8 cellular contexts compared by ENCODE assay signal in genomic region chr2:12720181-12720580, GRCh38. TPM values are rescaled to one million over a fixed set of nuclear protein-coding genes. Genes with fewer than 3 reads are reported as not detected.
DNase-seq lines count a peak whose midpoint lies in the region; ATAC-seq, FAIRE-seq and TF ChIP-seq lines count a peak whose summit lies in the region.

No MANE protein-coding gene starts in this region.

- TF ChIP-seq CTCF in kidney (IDR thresholded peaks at IDR 0.05; ENCODE audit: borderline replicate concordance, extremely low read depth, insufficient read depth) (no peak), tibial artery (IDR thresholded peaks at IDR 0.05) (no peak)

- CTCF ChIA-PET in activated CD8-positive, alpha-beta memory T cell treated with anti-CD3 and anti-CD28 coated beads, Interleukin-2, amount 10 ng/mL, durations not matched to agents 7 days and 5 days (lab: Charles Lee), result interaction anchor here (1.3 to 3.1 kb wide), 4 partner anchors 9 to 287 kb away, joined by 3 to 20 read pairs (median 12); no protein-coding TSS in a partner anchor

- peaks cover 55% of the 10 kb centered on the region for H3K4me1 Mint-ChIP-seq in activated CD8-positive, alpha-beta memory T cell treated with anti-CD3 and anti-CD28 coated beads, Interleukin-2, amount 10 ng/mL, durations not matched to agents 7 days and 5 days
- H3K4me1 Mint-ChIP-seq in activated T-helper 17 cell treated with anti-CD3 and anti-CD28 coated beads, Interleukin-2, amount 50 U/mL, for 72 hours, result peaks cover 68% of the 10 kb centered on the region

- H3K27ac ChIP-seq in kidney (ENCODE audit: low read depth in 2 of 2, low read length in 2 of 2) (peak overlapping the region; percentile 91 to 97), tibial artery (peak overlapping the region in 1 of 2 donors; percentile 9), caudate nucleus (ENCODE audit: low read depth, low read length) (no peak overlapping the region)

- DNase-seq in activated CD8-positive, alpha-beta memory T cell treated with anti-CD3 and anti-CD28 coated beads, Interleukin-2, amount 10 ng/mL, durations not matched to agents 7 days and 5 days, result peak; percentile 31
- DNase-seq in activated CD8-positive, alpha-beta memory T cell treated with anti-CD3 and anti-CD28 coated beads, Interleukin-2, amount 50 U/mL, for 48 hours, result no peak
- DNase-seq in kidney (no peak), tibial artery (no peak), caudate nucleus (lab: John Stamatoyannopoulos, UW) (no peak), NCI-H345 (lab: John Stamatoyannopoulos, UW) (no peak)

- H3K4me1 ChIP-seq in kidney (ENCODE audit: control insufficient read depth in 1 of 2, insufficient read depth in 1 of 2, low read depth in 1 of 2, low read length in 2 of 2) (peaks cover 17 to 24% of the 10 kb centered on the region in 2 donors), tibial artery (peaks cover 0 to 55% (median 29%) of the 10 kb centered on the region in 4 donors)

- intact Hi-C loops in kidney (cut with DNase I) (no loop called here), tibial artery (cut with DNase I; ENCODE audit: low total_unique reads) (loop anchor here (5.0 to 10.0 kb wide), 2 partner anchors 85 to 287 kb away; no protein-coding TSS in a partner anchor)

- FAIRE-seq in kidney (lab: Jason Lieb, UNC), result no peak

- no peaks in the 10 kb centered on the region for H3K9me3 Mint-ChIP-seq in activated CD8-positive, alpha-beta memory T cell treated with anti-CD3 and anti-CD28 coated beads, Interleukin-2, amount 10 ng/mL, durations not matched to agents 7 days and 5 days (ENCODE audit: low read depth)
- no peaks in the 10 kb centered on the region for H3K9me3 Mint-ChIP-seq in activated T-helper 17 cell treated with anti-CD3 and anti-CD28 coated beads, Interleukin-2, amount 50 U/mL, for 72 hours

- H3K9ac ChIP-seq in kidney (ENCODE audit: low read length in 2 of 2), result peak overlapping the region; percentile 38 to 93

- no peaks in the 10 kb centered on the region for H3K9me3 ChIP-seq in kidney (ENCODE audit: control insufficient read depth in 1 of 2, low read length in 2 of 2)
- no peaks in the 10 kb centered on the region for H3K9me3 ChIP-seq in tibial artery

- H3K4me3 Mint-ChIP-seq in activated CD8-positive, alpha-beta memory T cell treated with anti-CD3 and anti-CD28 coated beads, Interleukin-2, amount 10 ng/mL, durations not matched to agents 7 days and 5 days, result peak overlapping the region; percentile 84
- H3K4me3 Mint-ChIP-seq in activated T-helper 17 cell treated with anti-CD3 and anti-CD28 coated beads, Interleukin-2, amount 50 U/mL, for 72 hours, result peak overlapping the region; percentile 98

- peaks cover 10% of the 10 kb centered on the region for H3K27me3 Mint-ChIP-seq in activated CD8-positive, alpha-beta memory T cell treated with anti-CD3 and anti-CD28 coated beads, Interleukin-2, amount 10 ng/mL, durations not matched to agents 7 days and 5 days
- H3K27me3 Mint-ChIP-seq in activated T-helper 17 cell treated with anti-CD3 and anti-CD28 coated beads, Interleukin-2, amount 50 U/mL, for 72 hours, result no peaks in the 10 kb centered on the region

- H3K36me3 ChIP-seq in kidney (ENCODE audit: control insufficient read depth in 1 of 2, insufficient read depth in 2 of 2, low read length in 2 of 2), result peaks cover 0 to 4% of the 10 kb centered on the region in 2 donors
- peaks cover 5 to 18% (median 17%) of the 10 kb centered on the region in 3 donors for H3K36me3 ChIP-seq in tibial artery

- no peak overlapping the region for H3K27ac Mint-ChIP-seq in activated CD8-positive, alpha-beta memory T cell treated with anti-CD3 and anti-CD28 coated beads, Interleukin-2, amount 10 ng/mL, durations not matched to agents 7 days and 5 days
- H3K27ac Mint-ChIP-seq in activated T-helper 17 cell treated with anti-CD3 and anti-CD28 coated beads, Interleukin-2, amount 50 U/mL, for 72 hours, result no peak overlapping the region

- H3K36me3 Mint-ChIP-seq in activated CD8-positive, alpha-beta memory T cell treated with anti-CD3 and anti-CD28 coated beads, Interleukin-2, amount 10 ng/mL, durations not matched to agents 7 days and 5 days, result peaks cover 21% of the 10 kb centered on the region
- peaks cover 67% of the 10 kb centered on the region for H3K36me3 Mint-ChIP-seq in activated T-helper 17 cell treated with anti-CD3 and anti-CD28 coated beads, Interleukin-2, amount 50 U/mL, for 72 hours (ENCODE audit: low read depth)

- ATAC-seq in activated CD8-positive, alpha-beta memory T cell treated with anti-CD3 and anti-CD28 coated beads, Interleukin-2, amount 10 ng/mL, durations not matched to agents 7 days and 5 days, result no peak
- no peak for ATAC-seq in activated T-helper 17 cell treated with anti-CD3 and anti-CD28 coated beads, Interleukin-2, amount 50 U/mL, for 72 hours (replicated peaks)
- no peak for ATAC-seq in HG03045 (IDR thresholded peaks at IDR 0.05; ENCODE audit: unreplicated experiment)

- H3K4me3 ChIP-seq in kidney (ENCODE audit: low read length in 2 of 2), result peak overlapping the region; percentile 88
- H3K4me3 ChIP-seq in tibial artery, result peak overlapping the region; percentile 80 to 89

- H3K27me3 ChIP-seq in tibial artery, result no peaks in the 10 kb centered on the region

RNA-seq across cellular contexts. Expression of gene TRIB2, which starts 3.4 kb away (rescaled TPM):
- 10 to 100 TPM; 14.3 to 28.5 TPM for total RNA-seq in activated CD8-positive, alpha-beta memory T cell treated with anti-CD3 and anti-CD28 coated beads, Interleukin-2, amount 10 ng/mL, durations not matched to agents 7 days and 5 days
- total RNA-seq in activated T-helper 17 cell treated with anti-CD3 and anti-CD28 coated beads, Interleukin-2, amount 50 U/mL, for 72 hours, result 10 to 100 TPM; 17.3 to 17.4 TPM
- 69.2 TPM for total RNA-seq in kidney
- 29.6 TPM for polyA plus RNA-seq in kidney (ENCODE audit: insufficient read depth, low read depth, low replicate concordance)
